Comparison of ENCODE assay signal across 11 cellular contexts in the genomic region with DNA sequence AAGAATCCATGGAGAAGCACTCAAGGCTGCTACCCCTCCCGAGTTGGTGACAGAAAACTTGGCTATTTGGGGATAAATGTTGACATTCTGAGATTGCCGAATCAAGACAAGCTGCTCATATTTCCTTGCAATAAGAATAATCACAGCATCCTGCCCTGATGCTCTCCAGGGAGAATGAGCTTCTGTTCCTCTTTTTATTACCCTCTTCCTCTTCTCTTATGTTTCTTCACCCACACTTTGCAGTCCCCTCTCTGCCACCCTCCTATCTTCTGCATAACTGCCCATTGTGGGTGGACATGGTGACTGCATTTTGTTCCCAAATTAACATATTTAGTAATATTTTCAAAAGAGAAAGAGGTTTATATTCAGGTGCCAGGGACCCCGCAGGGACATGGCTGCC. TPM values are rescaled to one million over a fixed set of nuclear protein-coding genes. Genes with fewer than 3 reads are reported as not detected.
DNase-seq lines count a peak whose midpoint lies in the region; ATAC-seq and TF ChIP-seq lines count a peak whose summit lies in the region.
"Had no signal": no experiment of that assay in that cellular context is flagged by ENCODE, and none has a peak within 500 bp of the region (broad histone marks: within the 10 kb centered on the region; RNA-seq: fewer than 3 reads in every experiment).

No MANE protein-coding gene starts in this region.

- H3K4me3 ChIP-seq in spleen (peak overlapping the region in 1 of 8 donors; percentile 6), hepatocyte (no peak overlapping the region), tibial nerve (no peak overlapping the region)

- H3K36me3 Mint-ChIP-seq in IgD-negative memory B cell = peaks cover 2% of the 10 kb centered on the region

- H3K4me1 ChIP-seq in spleen = peaks cover 0 to 39% (median 19%) of the 10 kb centered on the region in 6 donors
- H3K4me1 ChIP-seq in hepatocyte (ENCODE audit: insufficient read depth) = peaks cover 5% of the 10 kb centered on the region
- H3K4me1 ChIP-seq in tibial nerve = no peaks in the 10 kb centered on the region

- no peak for TF ChIP-seq CTCF in spleen (IDR thresholded peaks at IDR 0.05 in 8 of 11, conservative IDR thresholded peaks at IDR 0.05 in 3 of 11)
- TF ChIP-seq CTCF in hepatocyte (IDR thresholded peaks at IDR 0.05; ENCODE audit: poor library complexity) = no peak
- no peak for TF ChIP-seq CTCF in tibial nerve (IDR thresholded peaks at IDR 0.05)

- peak overlapping the region in 6 of 8 donors; percentile 17 to 75 (median 58) for H3K27ac ChIP-seq in spleen
- no peak overlapping the region for H3K27ac ChIP-seq in hepatocyte
- H3K27ac ChIP-seq in tibial nerve = peak overlapping the region in 1 of 4 donors; percentile 52

- H3K36me3 ChIP-seq in spleen (no peaks in the 10 kb centered on the region), hepatocyte (replicated peaks; ENCODE audit: insufficient read depth, low read depth) (no peaks in the 10 kb centered on the region), tibial nerve (no peaks in the 10 kb centered on the region)

- H4K20me1 ChIP-seq in hepatocyte (ENCODE audit: insufficient read depth, poor library complexity, severe bottlenecking) = no peaks in the 10 kb centered on the region

- no peaks in the 10 kb centered on the region for H3K9me3 Mint-ChIP-seq in IgD-negative memory B cell

- no peaks in the 10 kb centered on the region for H3K27me3 ChIP-seq in spleen (replicated peaks in 1 of 7)
- H3K27me3 ChIP-seq in hepatocyte = no peaks in the 10 kb centered on the region
- no peaks in the 10 kb centered on the region for H3K27me3 ChIP-seq in tibial nerve

- H3K79me2 ChIP-seq in hepatocyte = no peaks in the 10 kb centered on the region

- no peak for TF ChIP-seq POLR2A in spleen (IDR thresholded peaks at IDR 0.05)
- no peak for TF ChIP-seq POLR2A in tibial nerve (IDR thresholded peaks at IDR 0.05)

- ATAC-seq in GM19035 (IDR thresholded peaks at IDR 0.05; ENCODE audit: unreplicated experiment) (peak; percentile 58), HG02678 (IDR thresholded peaks at IDR 0.05; ENCODE audit: unreplicated experiment) (peak; percentile 62), left colon (no peak)

- no peak for TF ChIP-seq EP300 in tibial nerve (IDR thresholded peaks at IDR 0.05)

- H3K9me2 ChIP-seq in hepatocyte (replicated peaks; ENCODE audit: insufficient read depth) = no peaks in the 10 kb centered on the region

- H3K27ac Mint-ChIP-seq in IgD-negative memory B cell = peak overlapping the region; percentile 0 to 82 (median 70)

- H3K4me3 Mint-ChIP-seq in IgD-negative memory B cell = peak overlapping the region in 2 of 4 donors; percentile 89 to 92

- DNase-seq in spleen (no peak), hepatocyte (ENCODE audit: low spot score) (no peak), tibial nerve (ENCODE audit: low spot score in 2 of 2) (no peak), left colon (no peak), AG08396 (ENCODE audit: low spot score) (no peak)
- DNase-seq: activated naive CD4-positive, alpha-beta T cell treated with Interleukin-2 at 50 U/mL for 16 hours; NCI-H748 treated with DMSO at 0.1 percent for 48 hours had no signal

- no peak overlapping the region for H2AFZ ChIP-seq in hepatocyte

- H3K9me3 ChIP-seq in spleen = no peaks in the 10 kb centered on the region
- no peaks in the 10 kb centered on the region for H3K9me3 ChIP-seq in hepatocyte (ENCODE audit: low read depth)
- no peaks in the 10 kb centered on the region for H3K9me3 ChIP-seq in tibial nerve

- H3K27me3 Mint-ChIP-seq in IgD-negative memory B cell = no peaks in the 10 kb centered on the region

- no peak overlapping the region for H3K4me2 ChIP-seq in hepatocyte

- peaks cover 36 to 41% (median 38%) of the 10 kb centered on the region in 3 donors for H3K4me1 Mint-ChIP-seq in IgD-negative memory B cell

- intact Hi-C loops in spleen (cut with DNase I; ENCODE audit: low total_unique reads) (no loop called here), left colon (cut with DNase I, micrococcal nuclease) (no loop called here)

- WGBS in spleen, 5 donors = 29 to 41% (median 38%) methylated on average over 3 of the region's 3 CpGs
- WGBS in hepatocyte (ENCODE audit: low lambda C conversion rate, missing lambda C conversion rate) = 81% methylated on average over 3 of the region's 3 CpGs
- WGBS in tibial nerve, 2 donors = 26 to 35% methylated on average over 3 of the region's 3 CpGs

RNA-seq across cellular contexts. Expression of a gene that starts 11.9 kb away (rescaled TPM):
- polyA plus RNA-seq in IgD-negative memory B cell = not detected
- total RNA-seq in spleen = not detected
- not detected for polyA plus RNA-seq in spleen
- total RNA-seq in hepatocyte = not detected in 2 replicates
- polyA plus RNA-seq in hepatocyte = not detected in 2 replicates
- total RNA-seq in tibial nerve = not detected
- total RNA-seq in left colon = not detected
- total RNA-seq: pulmonary artery endothelial cell had no signal

RNA-seq across cellular contexts. Expression of a gene that starts 50.4 kb away (rescaled TPM):
- polyA plus RNA-seq in IgD-negative memory B cell (3.2 TPM), spleen (10 to 100 TPM in 1 of 3 donors, 1 to 10 TPM in 2; 4.3 to 10.7 (median 6.0) TPM), hepatocyte (2.7 and 3.2 TPM in 2 replicates)
- total RNA-seq in spleen (10 to 100 TPM; 13.5 to 22.0 (median 19.5) TPM), hepatocyte (8.6 and 15.7 TPM in 2 replicates), tibial nerve (10 to 100 TPM in 1 of 4 donors, 1 to 10 TPM in 3; 1.5 to 17.5 (median 4.2) TPM), left colon (10 to 100 TPM; 13.5 to 26.3 TPM)

RNA-seq across cellular contexts. Expression of a gene that starts 50.7 kb away (rescaled TPM):
- polyA plus RNA-seq in IgD-negative memory B cell (43.8 TPM), spleen (10 to 100 TPM; 17.6 to 24.8 (median 20.1) TPM), hepatocyte (7.1 and 8.9 TPM in 2 replicates)
- total RNA-seq in spleen (10 to 100 TPM; 24.9 to 44.8 (median 32.8) TPM), hepatocyte (13.4 and 18.2 TPM in 2 replicates), tibial nerve (10 to 100 TPM; 14.1 to 30.8 (median 24.6) TPM), left colon (10 to 100 TPM; 23.3 to 25.3 TPM)
